ENCODE assay signal across 14 cellular contexts in the genomic region with DNA sequence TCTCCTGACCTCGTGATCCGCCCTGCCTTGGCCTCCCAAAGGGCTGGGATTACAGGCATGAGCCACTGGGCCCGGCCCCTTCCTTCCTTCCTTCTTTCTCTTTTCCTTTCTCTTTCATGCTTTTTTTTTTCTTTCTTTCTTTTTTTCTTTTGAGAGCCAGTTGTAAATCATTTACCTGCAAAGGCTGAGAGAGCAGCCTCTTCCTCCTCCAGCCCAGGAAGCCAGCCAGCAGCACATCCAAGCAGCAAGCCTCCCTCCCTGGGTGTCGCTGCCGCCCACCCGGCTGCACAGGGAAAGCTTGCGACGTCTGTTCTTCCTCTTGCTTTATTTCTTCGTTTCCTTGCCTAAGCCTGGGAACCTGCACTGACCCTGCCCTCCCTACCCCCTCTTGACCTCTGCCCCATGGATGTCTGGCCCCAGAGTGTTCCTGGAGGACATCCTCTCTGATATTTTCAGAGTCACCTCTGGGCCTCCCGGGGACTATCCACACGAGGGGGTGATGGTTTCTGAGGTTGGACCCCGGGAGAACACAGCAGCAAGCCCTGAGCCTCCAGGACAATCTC.
DNase-seq lines count a peak whose midpoint lies in the region; ATAC-seq, FAIRE-seq and TF ChIP-seq lines count a peak whose summit lies in the region.
"Had no signal": no experiment of that assay in that cellular context is flagged by ENCODE, and none has a peak within 500 bp of the region (broad histone marks: within the 10 kb centered on the region; RNA-seq: fewer than 3 reads in every experiment).

No MANE protein-coding gene starts in this region.

- peaks cover 56% of the 10 kb centered on the region for H3K4me1 ChIP-seq in BLaER1
- H3K4me1 ChIP-seq in body of pancreas = peaks cover 12% of the 10 kb centered on the region
- H3K4me1 ChIP-seq in mucosa of descending colon (ENCODE audit: low read depth) = peaks cover 9% of the 10 kb centered on the region
- H3K4me1 ChIP-seq in CD4-positive, alpha-beta memory T cell (ENCODE audit: insufficient read depth, low read length) = no peaks in the 10 kb centered on the region

- peaks cover 0 to 1% (median 0%) of the 10 kb centered on the region in 4 donors for H3K4me1 Mint-ChIP-seq in CD4-positive, alpha-beta memory T cell

- H3K36me3 Mint-ChIP-seq in CD4-positive, alpha-beta memory T cell = no peaks in the 10 kb centered on the region

- H3K36me3 ChIP-seq in BLaER1 (no peaks in the 10 kb centered on the region), body of pancreas (replicated peaks in 1 of 2; ENCODE audit: insufficient read depth in 1 of 2, low read depth in 2 of 2) (no peaks in the 10 kb centered on the region), mucosa of descending colon (ENCODE audit: low read depth) (no peaks in the 10 kb centered on the region)
- H3K36me3 ChIP-seq in CD4-positive, alpha-beta memory T cell (ENCODE audit: insufficient read depth, low read length) = no peaks in the 10 kb centered on the region
- H3K36me3 ChIP-seq: ovary had no signal

- peak; percentile 72 for DNase-seq in GM19239 (ENCODE audit: insufficient read length, low spot score)
- peak in 3 of 4 donors; percentile 27 to 41 (median 33) for DNase-seq in body of pancreas
- peak; percentile 67 to 78 (median 77) for DNase-seq in mucosa of descending colon
- DNase-seq in NCI-H446 (lab: John Stamatoyannopoulos, UW) = no peak
- DNase-seq in KG1 (lab: John Stamatoyannopoulos, UW) = no peak
- no peak for DNase-seq in NCI-H1436 treated with DMSO at 0.1 percent for 48 hours (lab: John Stamatoyannopoulos, UW)
- DNase-seq in CD4-positive, alpha-beta memory T cell = no peak
- DNase-seq: glutamatergic neuron, NCI-H2081 treated with DMSO at 0.1 percent for 48 hours, ovary had no signal

- H3K27me3 ChIP-seq in BLaER1 = no peaks in the 10 kb centered on the region
- no peaks in the 10 kb centered on the region for H3K27me3 ChIP-seq in body of pancreas
- no peaks in the 10 kb centered on the region for H3K27me3 ChIP-seq in CD4-positive, alpha-beta memory T cell (ENCODE audit: insufficient read depth, low read length)
- H3K27me3 ChIP-seq: ovary had no signal

- no peak for ATAC-seq in body of pancreas
- peak; percentile 77 for ATAC-seq in mucosa of descending colon

- peak overlapping the region; percentile 1; the same call in 1 of the 2 replicates for H3K27ac ChIP-seq in BLaER1
- H3K27ac ChIP-seq in body of pancreas = peak overlapping the region in 2 of 4 donors; percentile 21 to 45
- H3K27ac ChIP-seq in CD4-positive, alpha-beta memory T cell (ENCODE audit: low read depth, low read length) = no peak overlapping the region
- H3K27ac ChIP-seq: KMS-11, ovary, SK-N-MC had no signal

- TF ChIP-seq CTCF in body of pancreas (IDR thresholded peaks at IDR 0.05) = no peak
- TF ChIP-seq CTCF in mucosa of descending colon (IDR thresholded peaks at IDR 0.05) = no peak

- peak; percentile 66 for FAIRE-seq in GM19239 (lab: Jason Lieb, UNC)

- peak overlapping the region; percentile 22; the same call in 1 of the 2 replicates for H3K9ac ChIP-seq in BLaER1
- H3K9ac ChIP-seq: KMS-11 had no signal

- H3K4me3 ChIP-seq in BLaER1 (no peak overlapping the region), body of pancreas (no peak overlapping the region), mucosa of descending colon (no peak overlapping the region)
- H3K4me3 ChIP-seq in CD4-positive, alpha-beta memory T cell (ENCODE audit: low read length in 2 of 2) = no peak overlapping the region
- H3K4me3 ChIP-seq: ovary, SK-N-MC had no signal

- H3K4me3 Mint-ChIP-seq in CD4-positive, alpha-beta memory T cell = no peak overlapping the region
- H3K4me3 Mint-ChIP-seq: activated T-helper 1 cell treated with anti-CD3 and anti-CD28 coated beads, Interleukin-12 subunit alpha, Interleukin-12 subunit beta, Interleukin-2, Interleukin-4 antibody, amounts not matched to agents 30 ng/mL and 10 ng/mL and 1 ng/mL, durations not matched to agents 14 hours and 24 hours and 36 hours had no signal

- peaks cover 0 to 1% (median 0%) of the 10 kb centered on the region in 8 donors for H3K9me3 Mint-ChIP-seq in CD4-positive, alpha-beta memory T cell
- H3K9me3 Mint-ChIP-seq: activated T-helper 1 cell treated with anti-CD3 and anti-CD28 coated beads, Interleukin-12 subunit alpha, Interleukin-12 subunit beta, Interleukin-2, Interleukin-4 antibody, amounts not matched to agents 30 ng/mL and 10 ng/mL and 1 ng/mL, durations not matched to agents 14 hours and 24 hours and 36 hours had no signal

- H3K27ac Mint-ChIP-seq in CD4-positive, alpha-beta memory T cell = peak overlapping the region in 1 of 7 donors; percentile 27
- H3K27ac Mint-ChIP-seq: activated T-helper 1 cell treated with anti-CD3 and anti-CD28 coated beads, Interleukin-12 subunit alpha, Interleukin-12 subunit beta, Interleukin-2, Interleukin-4 antibody, amounts not matched to agents 30 ng/mL and 10 ng/mL and 1 ng/mL, durations not matched to agents 14 hours and 24 hours and 36 hours had no signal

- intact Hi-C loops in body of pancreas (cut with DNase I) (loop anchor here (5.0 kb wide), 1 partner anchor 120 kb away; no protein-coding TSS in a partner anchor), mucosa of descending colon (cut with DNase I, micrococcal nuclease) (loop anchor here in 1 of 2 donors (10.0 kb wide), 1 partner anchor 123 kb away; a partner anchor contains a TSS)
- intact Hi-C loops in CD4-positive, alpha-beta memory T cell (cut with micrococcal nuclease) = no loop called here

- no peaks in the 10 kb centered on the region for H4K20me1 ChIP-seq in BLaER1

- 31 to 37% methylated on average over 12 of the region's 12 CpGs for WGBS in body of pancreas, 2 donors

- POLR2A ChIA-PET in CD4-positive, alpha-beta memory T cell (lab: Charles Lee; ENCODE audit: partially characterized antibody) = no interaction called here

- peaks cover 0 to 1% of the 10 kb centered on the region in 2 donors for H3K27me3 Mint-ChIP-seq in CD4-positive, alpha-beta memory T cell

- peak overlapping the region; percentile 67 for H3K4me2 ChIP-seq in BLaER1
- H3K4me2 ChIP-seq: KMS-11 had no signal

- TF ChIP-seq POLR2A in body of pancreas (IDR thresholded peaks at IDR 0.05) = no peak

- CTCF ChIA-PET in CD4-positive, alpha-beta memory T cell (lab: Charles Lee; ENCODE audit: partially characterized antibody) = interaction anchor here (1.1 to 1.3 kb wide), 2 partner anchors 8 to 545 kb away, joined by 3 to 4 read pairs; no protein-coding TSS in a partner anchor

- no peaks in the 10 kb centered on the region for H3K9me3 ChIP-seq in BLaER1
- H3K9me3 ChIP-seq in body of pancreas = no peaks in the 10 kb centered on the region
- no peaks in the 10 kb centered on the region for H3K9me3 ChIP-seq in mucosa of descending colon
- H3K9me3 ChIP-seq in CD4-positive, alpha-beta memory T cell (ENCODE audit: control insufficient read depth in 1 of 2, low read length in 2 of 2) = no peaks in the 10 kb centered on the region
- H3K9me3 ChIP-seq: ovary had no signal

Comparison
In these comparisons a context has a peak if more than half of its experiments do, and no peak if none do; other contexts are left out.
1. DNase-seq: peak in GM19239 (single experiment), body of pancreas (3 of 4) and mucosa of descending colon (3 of 3); none in NCI-H446 (0 of 2), KG1 (single experiment), NCI-H1436 treated with DMSO at 0.1 percent for 48 hours (single experiment) and CD4-positive, alpha-beta memory T cell (0 of 5).